ENCODE assay signal across 1 cellular context in genomic region chrX:39043838-39044550, GRCh38.
TF ChIP-seq lines count a peak whose summit lies in the region.

No MANE protein-coding gene starts in this region.

TF ChIP-seq in HepG2, 621 proteins besides CTCF, POLR2A, EP300 and RAD21 (continued from another document and continues in another):
- no peak for TF ChIP-seq FUBP1 (CRISPR knock-in tag; IDR thresholded peaks at IDR 0.05; ENCODE audit: borderline replicate concordance)
- no peak for TF ChIP-seq MIER3 (CRISPR knock-in tag; IDR thresholded peaks at IDR 0.05; ENCODE audit: borderline replicate concordance)
- TF ChIP-seq FOXJ3 (CRISPR knock-in tag; IDR thresholded peaks at IDR 0.05; ENCODE audit: borderline replicate concordance), result peak; percentile 47; the same call in 1 of the 2 replicates
- no peak for TF ChIP-seq ZNF580 (CRISPR knock-in tag; IDR thresholded peaks at IDR 0.05; ENCODE audit: borderline replicate concordance, low read depth)
- no peak for TF ChIP-seq ERF (CRISPR knock-in tag; IDR thresholded peaks at IDR 0.05)
- no peak for TF ChIP-seq MIER2 (CRISPR knock-in tag; IDR thresholded peaks at IDR 0.05)
- TF ChIP-seq ZFP36L2 (CRISPR knock-in tag; IDR thresholded peaks at IDR 0.05), result no peak
- TF ChIP-seq ZNF619 (CRISPR knock-in tag; IDR thresholded peaks at IDR 0.05), result no peak
- no peak for TF ChIP-seq MEIS1 (CRISPR knock-in tag; IDR thresholded peaks at IDR 0.05; ENCODE audit: borderline replicate concordance)
- TF ChIP-seq ZBTB39 (CRISPR knock-in tag; IDR thresholded peaks at IDR 0.05), result no peak
- TF ChIP-seq CAMTA2 (CRISPR knock-in tag; IDR thresholded peaks at IDR 0.05; ENCODE audit: borderline replicate concordance), result no peak
- no peak for TF ChIP-seq RARG (CRISPR knock-in tag; IDR thresholded peaks at IDR 0.05; ENCODE audit: low read depth)
- TF ChIP-seq ZMAT3 (CRISPR knock-in tag; conservative IDR thresholded peaks at IDR 0.05), result no peak
- TF ChIP-seq CBX1 (IDR thresholded peaks at IDR 0.05; ENCODE audit: low read depth), result no peak
- TF ChIP-seq ZHX1 (CRISPR knock-in tag; IDR thresholded peaks at IDR 0.05; ENCODE audit: low read depth), result no peak
- peak; percentile 47; the same call in 1 of the 2 replicates for TF ChIP-seq ISL2 (CRISPR knock-in tag; IDR thresholded peaks at IDR 0.05)
- TF ChIP-seq TBL1XR1 (IDR thresholded peaks at IDR 0.05; ENCODE audit: borderline replicate concordance, low read length, partially characterized antibody), result no peak
- no peak for TF ChIP-seq WIZ (CRISPR knock-in tag; IDR thresholded peaks at IDR 0.05)
- TF ChIP-seq NFKB2 (CRISPR knock-in tag; IDR thresholded peaks at IDR 0.05; ENCODE audit: borderline replicate concordance), result no peak
- TF ChIP-seq ZNF333 (CRISPR knock-in tag; IDR thresholded peaks at IDR 0.05; ENCODE audit: borderline replicate concordance), result no peak
- TF ChIP-seq SRY (CRISPR knock-in tag; IDR thresholded peaks at IDR 0.05), result no peak
- TF ChIP-seq TEAD3 (CRISPR knock-in tag; optimal IDR thresholded peaks at IDR 0.05; ENCODE audit: borderline replicate concordance), result peak; percentile 82
- TF ChIP-seq BORCS8-MEF2B (CRISPR knock-in tag; IDR thresholded peaks at IDR 0.05), result no peak
- peak; percentile 73 for TF ChIP-seq NCOA2 (CRISPR knock-in tag; IDR thresholded peaks at IDR 0.05)
- TF ChIP-seq GATAD2A (CRISPR knock-in tag; IDR thresholded peaks at IDR 0.05), result peak; percentile 63; the same call in 1 of the 2 replicates
- TF ChIP-seq GMEB1 (CRISPR knock-in tag; IDR thresholded peaks at IDR 0.05; ENCODE audit: borderline replicate concordance), result no peak
- no peak for TF ChIP-seq THAP11 (CRISPR knock-in tag; IDR thresholded peaks at IDR 0.05)
- TF ChIP-seq NR2F6 (IDR thresholded peaks at IDR 0.05), result peak; percentile 30; the same call in 1 of the 2 replicates
- no peak for TF ChIP-seq NR2F6 (CRISPR knock-in tag; IDR thresholded peaks at IDR 0.05)
- no peak for TF ChIP-seq MEF2D (CRISPR knock-in tag; IDR thresholded peaks at IDR 0.05)
- no peak for TF ChIP-seq TCF7L2 (IDR thresholded peaks at IDR 0.05; ENCODE audit: low read depth, low read length)
- 0 out of 2 replicates have a peak, but pooled peaks have one; percentile 21 for TF ChIP-seq PPARG (CRISPR knock-in tag; conservative IDR thresholded peaks at IDR 0.05)
- no peak for TF ChIP-seq ZNF839 (CRISPR knock-in tag; IDR thresholded peaks at IDR 0.05; ENCODE audit: borderline replicate concordance)
- TF ChIP-seq ZBTB25 (CRISPR knock-in tag; IDR thresholded peaks at IDR 0.05), result no peak
- no peak for TF ChIP-seq HMGXB3 (CRISPR knock-in tag; IDR thresholded peaks at IDR 0.05; ENCODE audit: borderline replicate concordance)
- TF ChIP-seq NR1H2 (CRISPR knock-in tag; IDR thresholded peaks at IDR 0.05; ENCODE audit: borderline replicate concordance, low read depth), result no peak
- no peak for TF ChIP-seq ZFP82 (CRISPR knock-in tag; IDR thresholded peaks at IDR 0.05; ENCODE audit: borderline replicate concordance)
- no peak for TF ChIP-seq ZNF382 (CRISPR knock-in tag; IDR thresholded peaks at IDR 0.05; ENCODE audit: borderline replicate concordance)
- no peak for TF ChIP-seq ZNF792 (CRISPR knock-in tag; IDR thresholded peaks at IDR 0.05)
- TF ChIP-seq ZNF543 (CRISPR knock-in tag; IDR thresholded peaks at IDR 0.05), result no peak
- no peak for TF ChIP-seq SALL2 (CRISPR knock-in tag; IDR thresholded peaks at IDR 0.05)
- no peak for TF ChIP-seq TSC22D2 (CRISPR knock-in tag; IDR thresholded peaks at IDR 0.05; ENCODE audit: borderline replicate concordance)
- TF ChIP-seq ATF5 (CRISPR knock-in tag; IDR thresholded peaks at IDR 0.05; ENCODE audit: low read depth), result no peak
- no peak for TF ChIP-seq ZBTB8A (CRISPR knock-in tag; IDR thresholded peaks at IDR 0.05; ENCODE audit: borderline replicate concordance, low read depth)
- TF ChIP-seq STAG1 (CRISPR knock-in tag; IDR thresholded peaks at IDR 0.05), result no peak
- no peak for TF ChIP-seq ZNF367 (CRISPR knock-in tag; IDR thresholded peaks at IDR 0.05; ENCODE audit: borderline replicate concordance)
- TF ChIP-seq KDM1A (CRISPR knock-in tag; IDR thresholded peaks at IDR 0.05), result no peak
- TF ChIP-seq MED13 (CRISPR knock-in tag; IDR thresholded peaks at IDR 0.05), result no peak
- TF ChIP-seq SP140L (CRISPR knock-in tag; IDR thresholded peaks at IDR 0.05; ENCODE audit: borderline replicate concordance), result no peak
